Comparison of ENCODE assay signal across 8 cellular contexts in genomic region chr7:157867685-157868305, GRCh38.
"Had no signal": no experiment of that assay in that cellular context is flagged by ENCODE, and none has a peak within 500 bp of the region (broad histone marks: within the 10 kb centered on the region; RNA-seq: fewer than 3 reads in every experiment).

No MANE protein-coding gene starts in this region.

- H3K27ac ChIP-seq: GM23248, HL-60 had no signal

- DNase-seq: GM23248, GOT3, H7, HFFc6 had no signal

- H3K36me3 ChIP-seq: HAP-1 had no signal

- H3K9me3 ChIP-seq: HAP-1 had no signal

- H2AFZ ChIP-seq: GM23248 had no signal

- H3K27ac Mint-ChIP-seq: HFFc6 had no signal

- ATAC-seq: HCT116, HepG2 had no signal

- H3K4me3 Mint-ChIP-seq: HFFc6 had no signal

- H3K4me1 ChIP-seq: HAP-1 had no signal

- H3K4me3 ChIP-seq: GM23248, HAP-1 had no signal
